8 cellular contexts compared by ENCODE assay signal in the genomic region with DNA sequence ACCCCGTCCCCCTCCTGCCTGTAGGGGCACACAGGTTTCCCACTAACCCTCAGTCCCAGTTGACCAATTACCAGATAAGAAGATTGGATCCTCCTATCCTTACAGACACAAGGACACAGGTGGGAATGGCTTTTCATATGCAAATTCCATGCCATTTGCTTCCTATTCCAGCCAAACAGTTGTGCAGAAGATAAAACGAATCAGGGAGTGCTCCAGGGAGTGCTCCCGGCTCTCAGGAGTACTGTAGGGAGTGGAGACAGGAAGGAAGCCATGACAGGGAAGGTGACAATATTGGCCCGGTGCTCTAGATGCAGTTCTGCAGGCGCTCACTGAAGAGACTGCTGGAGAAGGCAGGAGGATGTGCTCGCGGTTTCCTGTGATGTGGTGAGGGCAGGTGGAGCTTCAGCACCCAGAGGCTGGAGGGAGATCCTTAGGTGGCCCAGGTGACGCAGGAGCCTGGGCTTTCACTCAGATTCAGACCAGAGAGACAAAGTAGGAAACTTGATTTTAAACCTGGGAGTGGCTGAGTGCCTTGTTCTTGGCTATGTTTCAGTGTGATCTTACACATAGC.
DNase-seq lines count a peak whose midpoint lies in the region; ATAC-seq and TF ChIP-seq lines count a peak whose summit lies in the region.

No MANE protein-coding gene starts in this region.

- H3K4me1 Mint-ChIP-seq in activated CD4-positive, alpha-beta T cell treated with anti-CD3 and anti-CD28 coated beads, Interleukin-2, amount 10 ng/mL, durations not matched to agents 24 days and 14 days, result peaks cover 67% of the 10 kb centered on the region
- H3K4me1 Mint-ChIP-seq in endodermal cell, result no peaks in the 10 kb centered on the region

- H3K27ac ChIP-seq in endodermal cell (ENCODE audit: low read depth, low read length) (no peak overlapping the region), aorta (ENCODE audit: low read depth in 1 of 2, low read length in 2 of 2) (peak overlapping the region in 1 of 2 donors; percentile 91)

- H3K27ac Mint-ChIP-seq in activated CD4-positive, alpha-beta T cell treated with anti-CD3 and anti-CD28 coated beads, Interleukin-2, amount 10 ng/mL, durations not matched to agents 24 days and 14 days, result peak overlapping the region; percentile 89
- H3K27ac Mint-ChIP-seq in endodermal cell, result no peak overlapping the region

- H3K27me3 ChIP-seq in endodermal cell (ENCODE audit: control insufficient read depth, insufficient read depth, low read length, poor library complexity, severe bottlenecking) (no peaks in the 10 kb centered on the region), aorta (ENCODE audit: control insufficient read depth in 1 of 2, insufficient read depth in 2 of 2, low read length in 1 of 2) (no peaks in the 10 kb centered on the region)

- H3K9me3 Mint-ChIP-seq in activated CD4-positive, alpha-beta T cell treated with anti-CD3 and anti-CD28 coated beads, Interleukin-2, amount 10 ng/mL, durations not matched to agents 24 days and 14 days, result peaks cover 20% of the 10 kb centered on the region
- H3K9me3 Mint-ChIP-seq in endodermal cell, result no peaks in the 10 kb centered on the region

- H3K27me3 Mint-ChIP-seq in activated CD4-positive, alpha-beta T cell treated with anti-CD3 and anti-CD28 coated beads, Interleukin-2, amount 10 ng/mL, durations not matched to agents 24 days and 14 days, result no peaks in the 10 kb centered on the region
- no peaks in the 10 kb centered on the region for H3K27me3 Mint-ChIP-seq in endodermal cell (ENCODE audit: insufficient read depth)

- intact Hi-C loops in activated CD4-positive, alpha-beta T cell treated with anti-CD3 and anti-CD28 coated beads, Interleukin-2, amount 10 ng/mL, durations not matched to agents 24 days and 14 days (cut with micrococcal nuclease), result loop anchor here (1.0 to 2.0 kb wide), 3 partner anchors 30 to 322 kb away; a partner anchor contains a TSS
- intact Hi-C loops in aorta (cut with DNase I), result loop anchor here (2.0 to 5.0 kb wide), 3 partner anchors 15 to 326 kb away; no protein-coding TSS in a partner anchor

- peaks cover 42% of the 10 kb centered on the region for H3K36me3 Mint-ChIP-seq in activated CD4-positive, alpha-beta T cell treated with anti-CD3 and anti-CD28 coated beads, Interleukin-2, amount 10 ng/mL, durations not matched to agents 24 days and 14 days (ENCODE audit: low read depth)
- no peaks in the 10 kb centered on the region for H3K36me3 Mint-ChIP-seq in endodermal cell (ENCODE audit: low read depth)

- peak overlapping the region; percentile 70 for H3K4me3 Mint-ChIP-seq in activated CD4-positive, alpha-beta T cell treated with anti-CD3 and anti-CD28 coated beads, Interleukin-2, amount 10 ng/mL, durations not matched to agents 24 days and 14 days
- H3K4me3 Mint-ChIP-seq in endodermal cell, result no peak overlapping the region

- DNase-seq in activated CD4-positive, alpha-beta T cell treated with anti-CD3 and anti-CD28 coated beads, Interleukin-2, amount 10 ng/mL, durations not matched to agents 24 days and 14 days, result peak; percentile 97
- DNase-seq in endodermal cell, result peak; percentile 42
- peak; percentile 77 to 80 for DNase-seq in stimulated activated CD8-positive, alpha-beta memory T cell treated with anti-CD3 and anti-CD28 coated beads, Interleukin-15, amount 100 ng/mL, for 48 hours (ENCODE audit: low read depth in 2 of 2)
- DNase-seq in NCI-H2227 (lab: John Stamatoyannopoulos, UW; ENCODE audit: unreplicated experiment), result no peak
- no peak for DNase-seq in aorta
- no peak for DNase-seq in GM03348 (ENCODE audit: low spot score)

- WGBS in endodermal cell (ENCODE audit: insufficient coverage in 1 of 2, insufficient read length in 1 of 2), 2 experiments, result 84 to 96% methylated on average over 6 to 8 of the region's 8 CpGs
- WGBS in aorta, 2 donors, result 89 to 92% methylated on average over 8 of the region's 8 CpGs

- no peak overlapping the region for H3K9ac ChIP-seq in endodermal cell (ENCODE audit: extremely low read depth, low read length, poor library complexity, severe bottlenecking)

- no peaks in the 10 kb centered on the region for H3K4me1 ChIP-seq in endodermal cell (ENCODE audit: control insufficient read depth, insufficient read depth, low read length)
- H3K4me1 ChIP-seq in aorta (ENCODE audit: control insufficient read depth in 1 of 2, insufficient read depth in 2 of 2, low read length in 2 of 2), result peaks cover 0 to 6% of the 10 kb centered on the region in 2 donors

- H3K4me3 ChIP-seq in endodermal cell (ENCODE audit: low read length) (no peak overlapping the region), aorta (ENCODE audit: low read length in 2 of 2) (no peak overlapping the region)

- H3K9me3 ChIP-seq in endodermal cell (ENCODE audit: control insufficient read depth, low read length) (no peaks in the 10 kb centered on the region), aorta (ENCODE audit: control insufficient read depth, low read length) (no peaks in the 10 kb centered on the region)

- no peak for TF ChIP-seq CTCF in endodermal cell (conservative IDR thresholded peaks at IDR 0.05)

- H3K36me3 ChIP-seq in endodermal cell (ENCODE audit: control insufficient read depth, insufficient read depth, low read length) (no peaks in the 10 kb centered on the region), aorta (ENCODE audit: control insufficient read depth in 1 of 2, insufficient read depth in 2 of 2, low read length in 1 of 2) (no peaks in the 10 kb centered on the region)

- ATAC-seq in GM21529 (IDR thresholded peaks at IDR 0.05; ENCODE audit: unreplicated experiment), result peak; percentile 45
- no peak for ATAC-seq in HG03469 (IDR thresholded peaks at IDR 0.05; ENCODE audit: unreplicated experiment)
- no peak for ATAC-seq in aorta (ENCODE audit: low FRiP score)

Comparison
In these comparisons a context has a peak if more than half of its experiments do, and no peak if none do; other contexts are left out.
1. DNase-seq: peak in activated CD4-positive, alpha-beta T cell treated with anti-CD3 and anti-CD28 coated beads, Interleukin-2, amount 10 ng/mL, durations not matched to agents 24 days and 14 days (single experiment), endodermal cell (single experiment) and stimulated activated CD8-positive, alpha-beta memory T cell treated with anti-CD3 and anti-CD28 coated beads, Interleukin-15, amount 100 ng/mL, for 48 hours (2 of 2); none in NCI-H2227 (single experiment), aorta (0 of 2) and GM03348 (single experiment).